Comparison of ENCODE assay signal across 1 cellular context in genomic region chr2:200509608-200510433, GRCh38.
TF ChIP-seq lines count a peak whose summit lies in the region.

Gene KCTD18, minus strand, starts transcription at chr2:200510068. Its CDS starts 3,052 bp downstream, at chr2:200507016.

TF ChIP-seq in K562, 482 proteins besides CTCF, POLR2A, EP300 and RAD21 (continued from another document and continues in another):
- no peak for TF ChIP-seq ATF1 (CRISPR knock-in tag; IDR thresholded peaks at IDR 0.05)
- TF ChIP-seq ATF1 (tag; IDR thresholded peaks at IDR 0.05), result peak; percentile 54; the same call in 1 of the 2 replicates
- TF ChIP-seq CTBP1 (IDR thresholded peaks at IDR 0.05; ENCODE audit: borderline replicate concordance), result peak; percentile 80
- TF ChIP-seq MTA1 (IDR thresholded peaks at IDR 0.05; ENCODE audit: borderline replicate concordance), result peak; percentile 64; the same call in 1 of the 2 replicates
- TF ChIP-seq MTA2 (IDR thresholded peaks at IDR 0.05; ENCODE audit: low read depth), result 0 out of 2 replicates have a peak, but pooled peaks have one; percentile 21
- TF ChIP-seq MXD1 (CRISPR knock-in tag; IDR thresholded peaks at IDR 0.05; ENCODE audit: borderline replicate concordance, poor library complexity, severe bottlenecking), result no peak
- TF ChIP-seq SNIP1 (IDR thresholded peaks at IDR 0.05; ENCODE audit: low read depth), result no peak
- no peak for TF ChIP-seq ZNF561 (CRISPR knock-in tag; conservative IDR thresholded peaks at IDR 0.05)
- TF ChIP-seq TFE3 (CRISPR knock-in tag; IDR thresholded peaks at IDR 0.05), result no peak
- TF ChIP-seq HES1 (IDR thresholded peaks at IDR 0.05; ENCODE audit: low read depth), result no peak
- TF ChIP-seq NR1H2 (CRISPR knock-in tag; IDR thresholded peaks at IDR 0.05), result no peak
- no peak for TF ChIP-seq FOXP4 (CRISPR knock-in tag; IDR thresholded peaks at IDR 0.05; ENCODE audit: borderline replicate concordance)
- no peak for TF ChIP-seq CCAR2 (IDR thresholded peaks at IDR 0.05; ENCODE audit: low read depth, low read length)
- no peak for TF ChIP-seq KLF6 (CRISPR knock-in tag; IDR thresholded peaks at IDR 0.05; ENCODE audit: borderline replicate concordance)
- TF ChIP-seq ZNF407 (IDR thresholded peaks at IDR 0.05; ENCODE audit: low read depth), result no peak
- TF ChIP-seq ARID4B (CRISPR knock-in tag; IDR thresholded peaks at IDR 0.05), result peak; percentile 80
- no peak for TF ChIP-seq IFI16 (CRISPR knock-in tag; IDR thresholded peaks at IDR 0.05)
- TF ChIP-seq BRF2 (IDR thresholded peaks at IDR 0.05; ENCODE audit: borderline replicate concordance, insufficient read depth, insufficient read length), result no peak
- TF ChIP-seq TAF15 (IDR thresholded peaks at IDR 0.05; ENCODE audit: low read depth, low read length), result no peak
- TF ChIP-seq ZNF212 (CRISPR knock-in tag; IDR thresholded peaks at IDR 0.05), result no peak
- no peak for TF ChIP-seq PHB (CRISPR knock-in tag; IDR thresholded peaks at IDR 0.05)
- peak in 1 of 2 experiments; percentile 17; a peak in 1 of 4 replicates for TF ChIP-seq SIX5 (IDR thresholded peaks at IDR 0.05; ENCODE audit: borderline replicate concordance in 1 of 2, insufficient read depth in 1 of 2, low read depth in 1 of 2, low read length in 2 of 2)
- TF ChIP-seq ZFP30 (CRISPR knock-in tag; IDR thresholded peaks at IDR 0.05; ENCODE audit: borderline replicate concordance), result no peak
- no peak for TF ChIP-seq FOXA1 (IDR thresholded peaks at IDR 0.05; ENCODE audit: borderline replicate concordance)
- TF ChIP-seq FOXO4 (CRISPR knock-in tag; IDR thresholded peaks at IDR 0.05), result no peak
- TF ChIP-seq ARID1B (IDR thresholded peaks at IDR 0.05), result no peak
- no peak for TF ChIP-seq ZNF77 (CRISPR knock-in tag; IDR thresholded peaks at IDR 0.05)
- TF ChIP-seq ZNF444 (CRISPR knock-in tag; IDR thresholded peaks at IDR 0.05), result no peak
- no peak for TF ChIP-seq POLR2B (IDR thresholded peaks at IDR 0.05; ENCODE audit: low read depth, partially characterized antibody)
- no peak for TF ChIP-seq ASH1L (IDR thresholded peaks at IDR 0.05; ENCODE audit: borderline replicate concordance, low read depth, partially characterized antibody)
- no peak for TF ChIP-seq MEIS2 (IDR thresholded peaks at IDR 0.05; ENCODE audit: partially characterized antibody)
- TF ChIP-seq THRB (CRISPR knock-in tag; conservative IDR thresholded peaks at IDR 0.05), result no peak
- peak; percentile 84; the same call in 1 of the 2 replicates for TF ChIP-seq ZBTB2 (IDR thresholded peaks at IDR 0.05)
- TF ChIP-seq GABPB2 (CRISPR knock-in tag; conservative IDR thresholded peaks at IDR 0.05), result no peak
